ENCODE assay signal across 9 cellular contexts in genomic region chr10:79142064-79142491, GRCh38.
DNase-seq lines count a peak whose midpoint lies in the region; ATAC-seq, FAIRE-seq and TF ChIP-seq lines count a peak whose summit lies in the region.
"Had no signal": no experiment of that assay in that cellular context is flagged by ENCODE, and none has a peak within 500 bp of the region (broad histone marks: within the 10 kb centered on the region; RNA-seq: fewer than 3 reads in every experiment).

No MANE protein-coding gene starts in this region.

- peak; percentile 37 for FAIRE-seq in urothelium cell line (lab: Jason Lieb, UNC)

- H3K27ac Mint-ChIP-seq in mesothelial cell of epicardium, result peak overlapping the region; percentile 28
- no peak overlapping the region for H3K27ac Mint-ChIP-seq in activated T-helper 1 cell treated with anti-CD3 and anti-CD28 coated beads, Interleukin-12 subunit alpha, Interleukin-12 subunit beta, Interleukin-2, Interleukin-4 antibody, amounts not matched to agents 30 ng/mL and 10 ng/mL and 1 ng/mL, durations not matched to agents 14 hours and 24 hours and 36 hours

- TF ChIP-seq CTCF in cardiac muscle cell (IDR thresholded peaks at IDR 0.05; ENCODE audit: low read depth, low read length), result no peak
- TF ChIP-seq CTCF in astrocyte of the spinal cord (IDR thresholded peaks at IDR 0.05; ENCODE audit: low read depth, low read length), result no peak
- TF ChIP-seq CTCF in mesothelial cell of epicardium (IDR thresholded peaks at IDR 0.05; ENCODE audit: unreplicated experiment), result no peak

- H3K27me3 ChIP-seq in cardiac muscle cell, result no peaks in the 10 kb centered on the region

- H3K4me1 Mint-ChIP-seq in mesothelial cell of epicardium, result peaks cover 47% of the 10 kb centered on the region
- peaks cover 47% of the 10 kb centered on the region for H3K4me1 Mint-ChIP-seq in activated T-helper 1 cell treated with anti-CD3 and anti-CD28 coated beads, Interleukin-12 subunit alpha, Interleukin-12 subunit beta, Interleukin-2, Interleukin-4 antibody, amounts not matched to agents 30 ng/mL and 10 ng/mL and 1 ng/mL, durations not matched to agents 14 hours and 24 hours and 36 hours (ENCODE audit: low read depth)

- intact Hi-C loops in Right ventricle myocardium superior (cut with DNase I), result no loop called here
- intact Hi-C loops in activated T-helper 1 cell treated with anti-CD3 and anti-CD28 coated beads, Interleukin-12 subunit alpha, Interleukin-12 subunit beta, Interleukin-2, Interleukin-4 antibody, amounts not matched to agents 30 ng/mL and 10 ng/mL and 1 ng/mL, durations not matched to agents 14 hours and 24 hours and 36 hours (cut with micrococcal nuclease), result no loop called here

- peaks cover 13% of the 10 kb centered on the region for H3K36me3 ChIP-seq in cardiac muscle cell

- H3K4me3 Mint-ChIP-seq in mesothelial cell of epicardium, result no peak overlapping the region
- H3K4me3 Mint-ChIP-seq in activated T-helper 1 cell treated with anti-CD3 and anti-CD28 coated beads, Interleukin-12 subunit alpha, Interleukin-12 subunit beta, Interleukin-2, Interleukin-4 antibody, amounts not matched to agents 30 ng/mL and 10 ng/mL and 1 ng/mL, durations not matched to agents 14 hours and 24 hours and 36 hours, result no peak overlapping the region

- H3K4me3 ChIP-seq in cardiac muscle cell, result no peak overlapping the region
- H3K4me3 ChIP-seq in astrocyte of the spinal cord (ENCODE audit: low read depth, low read length), result no peak overlapping the region

- H3K27ac ChIP-seq in cardiac muscle cell, result peak overlapping the region; percentile 99

- no peak for ATAC-seq in Right ventricle myocardium superior (ENCODE audit: poor library complexity)
- no peak for ATAC-seq in GM21447 (IDR thresholded peaks at IDR 0.05; ENCODE audit: unreplicated experiment)

- H3K27me3 Mint-ChIP-seq in mesothelial cell of epicardium (ENCODE audit: low read depth), result no peaks in the 10 kb centered on the region
- peaks cover 2% of the 10 kb centered on the region for H3K27me3 Mint-ChIP-seq in activated T-helper 1 cell treated with anti-CD3 and anti-CD28 coated beads, Interleukin-12 subunit alpha, Interleukin-12 subunit beta, Interleukin-2, Interleukin-4 antibody, amounts not matched to agents 30 ng/mL and 10 ng/mL and 1 ng/mL, durations not matched to agents 14 hours and 24 hours and 36 hours (ENCODE audit: insufficient read depth)

- H3K9me3 Mint-ChIP-seq in mesothelial cell of epicardium, result no peaks in the 10 kb centered on the region
- no peaks in the 10 kb centered on the region for H3K9me3 Mint-ChIP-seq in activated T-helper 1 cell treated with anti-CD3 and anti-CD28 coated beads, Interleukin-12 subunit alpha, Interleukin-12 subunit beta, Interleukin-2, Interleukin-4 antibody, amounts not matched to agents 30 ng/mL and 10 ng/mL and 1 ng/mL, durations not matched to agents 14 hours and 24 hours and 36 hours

- in situ Hi-C loops in astrocyte of the spinal cord (cut with HindIII; ENCODE audit: low sequenced_read_pairs), result no loop called here

- DNase-seq in cardiac muscle cell (ENCODE audit: low read depth in 1 of 2, low spot score in 1 of 2) (peak; percentile 57 to 69), Right ventricle myocardium superior (no peak), astrocyte of the spinal cord (ENCODE audit: low read depth, low spot score) (peak; percentile 53), mesothelial cell of epicardium (ENCODE audit: low spot score in 2 of 2, unreplicated experiment in 2 of 2) (no peak), urothelium cell line (ENCODE audit: low spot score) (no peak), T-helper 9 cell (no peak)
- DNase-seq in activated T-helper 1 cell treated with anti-CD3 and anti-CD28 coated beads, Interleukin-12 subunit alpha, Interleukin-12 subunit beta, Interleukin-2, Interleukin-4 antibody, amounts not matched to agents 30 ng/mL and 10 ng/mL and 1 ng/mL, durations not matched to agents 14 hours and 24 hours and 36 hours (ENCODE audit: low spot score), result no peak
- DNase-seq: occipital lobe had no signal

- no peaks in the 10 kb centered on the region for H3K9me3 ChIP-seq in cardiac muscle cell (ENCODE audit: low read depth)

- peaks cover 18% of the 10 kb centered on the region for H3K36me3 Mint-ChIP-seq in mesothelial cell of epicardium
- no peaks in the 10 kb centered on the region for H3K36me3 Mint-ChIP-seq in activated T-helper 1 cell treated with anti-CD3 and anti-CD28 coated beads, Interleukin-12 subunit alpha, Interleukin-12 subunit beta, Interleukin-2, Interleukin-4 antibody, amounts not matched to agents 30 ng/mL and 10 ng/mL and 1 ng/mL, durations not matched to agents 14 hours and 24 hours and 36 hours (ENCODE audit: low read depth)

- peaks cover 91% of the 10 kb centered on the region for H3K4me1 ChIP-seq in cardiac muscle cell (ENCODE audit: low read depth)

Comparison
In these comparisons a context has a peak if more than half of its experiments do, and no peak if none do; other contexts are left out.
1. DNase-seq: peak in cardiac muscle cell (2 of 2) and astrocyte of the spinal cord (single experiment); none in Right ventricle myocardium superior (single experiment), mesothelial cell of epicardium (0 of 2), urothelium cell line (single experiment), activated T-helper 1 cell treated with anti-CD3 and anti-CD28 coated beads, Interleukin-12 subunit alpha, Interleukin-12 subunit beta, Interleukin-2, Interleukin-4 antibody, amounts not matched to agents 30 ng/mL and 10 ng/mL and 1 ng/mL, durations not matched to agents 14 hours and 24 hours and 36 hours (single experiment) and T-helper 9 cell (single experiment).